12 cellular contexts compared by ENCODE assay signal in the genomic region with DNA sequence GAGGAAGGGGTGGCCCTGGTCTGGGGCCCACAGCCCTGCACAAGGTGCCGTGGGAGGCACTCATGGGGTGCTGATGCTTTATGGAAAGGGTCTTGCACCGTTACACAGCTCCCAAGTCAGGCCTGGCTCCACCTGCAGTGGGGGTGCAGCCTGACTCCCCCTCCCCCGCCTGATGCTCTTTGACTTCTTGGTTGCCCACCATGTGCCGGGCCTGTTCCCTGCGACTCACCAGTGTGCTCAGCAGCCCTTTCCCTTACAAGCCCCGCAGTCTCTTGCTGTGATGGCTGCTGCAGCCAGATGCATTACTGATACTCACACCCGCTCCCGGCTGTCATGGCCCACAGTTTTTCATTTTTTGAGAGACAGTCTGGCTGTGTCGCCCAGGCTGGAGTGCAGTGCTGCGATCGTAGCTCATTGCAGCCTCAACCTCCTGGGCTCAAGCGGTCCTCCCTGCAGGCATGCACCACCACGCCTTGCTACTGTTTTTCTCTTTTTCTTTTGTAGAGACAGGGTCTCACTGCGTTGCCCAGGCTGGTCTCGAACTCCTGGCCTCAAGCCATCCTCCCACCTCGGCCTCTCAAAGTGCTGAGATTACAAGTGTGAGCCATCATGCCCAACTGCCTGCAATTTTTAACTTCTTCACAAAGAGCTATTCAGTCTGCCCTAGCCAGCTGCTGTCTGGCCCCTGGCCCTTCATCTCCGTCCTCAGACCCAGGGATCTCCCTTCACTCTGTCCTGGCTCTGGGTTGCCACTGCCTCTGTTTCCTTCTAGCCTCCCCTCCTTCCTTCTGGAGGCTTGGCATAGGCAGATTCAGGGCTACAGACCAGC.
DNase-seq lines count a peak whose midpoint lies in the region; ATAC-seq, FAIRE-seq and TF ChIP-seq lines count a peak whose summit lies in the region.
"Had no signal": no experiment of that assay in that cellular context is flagged by ENCODE, and none has a peak within 500 bp of the region (broad histone marks: within the 10 kb centered on the region; RNA-seq: fewer than 3 reads in every experiment).

No MANE protein-coding gene starts in this region.

- no peak for TF ChIP-seq POLR2A in right lobe of liver (IDR thresholded peaks at IDR 0.05)

- H2AFZ ChIP-seq in astrocyte (ENCODE audit: low read depth, low read length) = no peak overlapping the region
- no peak overlapping the region for H2AFZ ChIP-seq in smooth muscle cell (ENCODE audit: low read depth)

- TF ChIP-seq CTCF in HEK293 (tag by site-specific recombination; IDR thresholded peaks at IDR 0.05) (no peak), astrocyte (IDR thresholded peaks at IDR 0.05; ENCODE audit: insufficient read depth, low read depth, low read length) (no peak), right lobe of liver (IDR thresholded peaks at IDR 0.05) (no peak), smooth muscle cell (IDR thresholded peaks at IDR 0.05; ENCODE audit: borderline replicate concordance, insufficient read depth, poor library complexity, severe bottlenecking) (no peak), natural killer cell (IDR thresholded peaks at IDR 0.05) (no peak)

- H3K9ac ChIP-seq in astrocyte (ENCODE audit: low read length) = no peak overlapping the region
- H3K9ac ChIP-seq in smooth muscle cell (ENCODE audit: low read depth) = no peak overlapping the region

- H3K36me3 ChIP-seq in HEK293 (ENCODE audit: control insufficient read depth in 2 of 2, insufficient read depth in 1 of 2, low read length in 2 of 2) = peaks cover 0 to 35% of the 10 kb centered on the region in 2 experiments; a peak in 1 of 3 replicates
- no peaks in the 10 kb centered on the region for H3K36me3 ChIP-seq in astrocyte (ENCODE audit: insufficient read depth, low read length)
- peaks cover 0 to 34% (median 13%) of the 10 kb centered on the region in 4 donors for H3K36me3 ChIP-seq in right lobe of liver
- no peaks in the 10 kb centered on the region for H3K36me3 ChIP-seq in smooth muscle cell (ENCODE audit: low read depth)

- H3K4me3 Mint-ChIP-seq in astrocyte (ENCODE audit: unreplicated experiment) (no peak overlapping the region), natural killer cell (no peak overlapping the region)
- H3K4me3 Mint-ChIP-seq: IgD-negative memory B cell; naive thymus-derived CD4-positive, alpha-beta T cell; T-cell had no signal

- no peak overlapping the region for H3K4me3 ChIP-seq in HEK293 (ENCODE audit: low read depth, low read length)
- no peak overlapping the region for H3K4me3 ChIP-seq in astrocyte (ENCODE audit: insufficient read depth, low read depth, low read length)
- peak overlapping the region in 1 of 3 donors; percentile 4 for H3K4me3 ChIP-seq in right lobe of liver
- no peak overlapping the region for H3K4me3 ChIP-seq in smooth muscle cell

- intact Hi-C loops in right lobe of liver (cut with DNase I) = loop anchor here in 1 of 2 donors (10.0 kb wide), 2 partner anchors 51 to 91 kb away; no protein-coding TSS in a partner anchor
- intact Hi-C loops in natural killer cell (cut with micrococcal nuclease) = no loop called here

- H3K27ac ChIP-seq in HEK293 (ENCODE audit: extremely low read depth, low read depth, low read length) (peak overlapping the region; percentile 70; the same call in 1 of the 2 replicates), astrocyte (ENCODE audit: low read depth, low read length) (no peak overlapping the region), right lobe of liver (peak overlapping the region; percentile 37 to 93 (median 73)), smooth muscle cell (ENCODE audit: low read depth) (no peak overlapping the region)

- H3K9me3 Mint-ChIP-seq in astrocyte (ENCODE audit: unreplicated experiment) (no peaks in the 10 kb centered on the region), natural killer cell (no peaks in the 10 kb centered on the region)
- H3K9me3 Mint-ChIP-seq: IgD-negative memory B cell; naive thymus-derived CD4-positive, alpha-beta T cell; T-cell had no signal

- peaks cover 4% of the 10 kb centered on the region; the same call in 1 of the 2 replicates for H3K4me1 ChIP-seq in HEK293 (ENCODE audit: control insufficient read depth, insufficient read depth, low read length)
- peaks cover 12% of the 10 kb centered on the region for H3K4me1 ChIP-seq in astrocyte (ENCODE audit: insufficient read depth, low read length)
- H3K4me1 ChIP-seq in right lobe of liver = peaks cover 0 to 84% (median 41%) of the 10 kb centered on the region in 4 donors
- no peaks in the 10 kb centered on the region for H3K4me1 ChIP-seq in smooth muscle cell (ENCODE audit: low read depth)

- no peak for FAIRE-seq in astrocyte (lab: Jason Lieb, UNC)
- FAIRE-seq: GM12892 had no signal

- CTCF ChIA-PET in HEK293 (lab: Yijun Ruan, JAX) = interaction anchor here (0.6 to 3.2 kb wide), 9 partner anchors 7 to 268 kb away, joined by 3 to 14 read pairs (median 3); no protein-coding TSS in a partner anchor

- H3K36me3 Mint-ChIP-seq in astrocyte (ENCODE audit: low read depth, unreplicated experiment) (peaks cover 6% of the 10 kb centered on the region), natural killer cell (no peaks in the 10 kb centered on the region)
- H3K36me3 Mint-ChIP-seq: IgD-negative memory B cell had no signal

- ATAC-seq in right lobe of liver (no peak), natural killer cell (no peak)
- ATAC-seq: naive thymus-derived CD4-positive, alpha-beta T cell; T-cell had no signal

- H3K27me3 Mint-ChIP-seq in astrocyte (ENCODE audit: low read depth, unreplicated experiment) (no peaks in the 10 kb centered on the region), natural killer cell (ENCODE audit: low read depth in 2 of 2) (no peaks in the 10 kb centered on the region)
- H3K27me3 Mint-ChIP-seq: T-cell had no signal

- H3K27ac Mint-ChIP-seq in astrocyte (ENCODE audit: unreplicated experiment) (peak overlapping the region; percentile 89), natural killer cell (no peak overlapping the region)
- H3K27ac Mint-ChIP-seq: IgD-negative memory B cell, T-cell had no signal

- POLR2A ChIA-PET in HEK293 (lab: Yijun Ruan, JAX) = interaction anchor here (0.8 to 1.3 kb wide), 5 partner anchors 108 to 271 kb away, joined by 3 to 7 read pairs (median 5); no protein-coding TSS in a partner anchor

- no peaks in the 10 kb centered on the region for H3K27me3 ChIP-seq in astrocyte (ENCODE audit: insufficient read depth, low read length)
- no peaks in the 10 kb centered on the region for H3K27me3 ChIP-seq in right lobe of liver
- H3K27me3 ChIP-seq in smooth muscle cell (ENCODE audit: low read depth) = no peaks in the 10 kb centered on the region

- WGBS in right lobe of liver (ENCODE audit: insufficient coverage, low coverage, low lambda C conversion rate, missing lambda C conversion rate) = 38% methylated on average over 17 of the region's 17 CpGs
- 78% methylated on average over 17 of the region's 17 CpGs for WGBS in smooth muscle cell (ENCODE audit: low lambda C conversion rate)

- H4K20me1 ChIP-seq in astrocyte (ENCODE audit: insufficient read depth, low read length) = peaks cover 26% of the 10 kb centered on the region
- H4K20me1 ChIP-seq in smooth muscle cell (ENCODE audit: low read depth) = no peaks in the 10 kb centered on the region

- H3F3A ChIP-seq in smooth muscle cell (ENCODE audit: low read depth) = peaks cover 13% of the 10 kb centered on the region

- peaks cover 18% of the 10 kb centered on the region for H3K4me1 Mint-ChIP-seq in astrocyte (ENCODE audit: low read depth, unreplicated experiment)
- H3K4me1 Mint-ChIP-seq in natural killer cell = peaks cover 0 to 12% of the 10 kb centered on the region in 2 donors

- DNase-seq in astrocyte (ENCODE audit: low read depth) (no peak), right lobe of liver (peak in 1 of 3 donors; percentile 60), smooth muscle cell (lab: John Stamatoyannopoulos, UW; ENCODE audit: unreplicated experiment) (no peak), activated T-cell treated with anti-CD3 and anti-CD28 coated beads for 4 hours (no peak), natural killer cell (no peak), NCI-H146 (lab: John Stamatoyannopoulos, UW) (no peak), GF-D8 (lab: John Stamatoyannopoulos, UW) (no peak)
- DNase-seq: naive thymus-derived CD4-positive, alpha-beta T cell; T-cell had no signal

- H3K9me3 ChIP-seq in HEK293 (ENCODE audit: control insufficient read depth, insufficient read depth, low read depth, low read length) (no peaks in the 10 kb centered on the region), astrocyte (ENCODE audit: insufficient read depth, low read depth, low read length) (no peaks in the 10 kb centered on the region), right lobe of liver (no peaks in the 10 kb centered on the region), smooth muscle cell (replicated peaks; ENCODE audit: low read depth) (no peaks in the 10 kb centered on the region)

- H3K4me2 ChIP-seq in astrocyte (ENCODE audit: low read length) (no peak overlapping the region), smooth muscle cell (peak overlapping the region; percentile 75)

- H3K79me2 ChIP-seq in astrocyte (ENCODE audit: insufficient read depth, low read length) (no peaks in the 10 kb centered on the region), smooth muscle cell (ENCODE audit: low read depth) (no peaks in the 10 kb centered on the region)

TF ChIP-seq in HEK293, 187 proteins besides CTCF, POLR2A, EP300 and RAD21 (continues in another document):
- TF ChIP-seq INSM2 (tag by site-specific recombination; IDR thresholded peaks at IDR 0.05) (no peak), ZIC2 (tag by site-specific recombination; IDR thresholded peaks at IDR 0.05) (peak; percentile 78), RBAK (tag by site-specific recombination; IDR thresholded peaks at IDR 0.05) (no peak)
- TF ChIP-seq, protein P1, sequence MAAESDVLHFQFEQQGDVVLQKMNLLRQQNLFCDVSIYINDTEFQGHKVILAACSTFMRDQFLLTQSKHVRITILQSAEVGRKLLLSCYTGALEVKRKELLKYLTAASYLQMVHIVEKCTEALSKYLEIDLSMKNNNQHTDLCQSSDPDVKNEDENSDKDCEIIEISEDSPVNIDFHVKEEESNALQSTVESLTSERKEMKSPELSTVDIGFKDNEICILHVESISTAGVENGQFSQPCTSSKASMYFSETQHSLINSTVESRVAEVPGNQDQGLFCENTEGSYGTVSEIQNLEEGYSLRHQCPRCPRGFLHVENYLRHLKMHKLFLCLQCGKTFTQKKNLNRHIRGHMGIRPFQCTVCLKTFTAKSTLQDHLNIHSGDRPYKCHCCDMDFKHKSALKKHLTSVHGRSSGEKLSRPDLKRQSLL (tag by site-specific recombination; IDR thresholded peaks at IDR 0.05) = no peak

Comparison
In these comparisons a context has a peak if more than half of its experiments do, and no peak if none do; other contexts are left out.
1. H3K27ac ChIP-seq: peak in HEK293 (single experiment) and right lobe of liver (3 of 3); none in astrocyte (single experiment) and smooth muscle cell (single experiment).